Comparison of ENCODE assay signal across 12 cellular contexts in genomic region chr9:13513262-13513661, GRCh38.
DNase-seq lines count a peak whose midpoint lies in the region; ATAC-seq and TF ChIP-seq lines count a peak whose summit lies in the region.
"Had no signal": no experiment of that assay in that cellular context is flagged by ENCODE, and none has a peak within 500 bp of the region (broad histone marks: within the 10 kb centered on the region; RNA-seq: fewer than 3 reads in every experiment).

No MANE protein-coding gene starts in this region.

- H3K27me3 Mint-ChIP-seq in osteocyte (ENCODE audit: unreplicated experiment) = no peaks in the 10 kb centered on the region

- H3F3A ChIP-seq in SK-N-SH (replicated peaks; ENCODE audit: insufficient read depth) = no peaks in the 10 kb centered on the region

- peak overlapping the region; percentile 98 for H3K27ac Mint-ChIP-seq in osteocyte (ENCODE audit: unreplicated experiment)

- H3K9me3 ChIP-seq in heart right ventricle (peaks cover 0 to 3% (median 0%) of the 10 kb centered on the region in 11 donors), tibial artery (no peaks in the 10 kb centered on the region), SK-N-SH (no peaks in the 10 kb centered on the region)
- H3K9me3 ChIP-seq: adrenal gland, thoracic aorta had no signal

- H2AFZ ChIP-seq in SK-N-SH (ENCODE audit: low read depth) = no peak overlapping the region

- intact Hi-C loops in Right ventricle myocardium inferior (cut with DNase I) = no loop called here
- intact Hi-C loops in cardiac septum (cut with DNase I) = no loop called here
- intact Hi-C loops in heart right ventricle (cut with DNase I) = no loop called here
- intact Hi-C loops in tibial artery (cut with DNase I; ENCODE audit: low total_unique reads) = no loop called here

- no peak overlapping the region for H3K4me3 Mint-ChIP-seq in osteocyte (ENCODE audit: unreplicated experiment)

- H3K27me3 ChIP-seq in heart right ventricle (no peaks in the 10 kb centered on the region), tibial artery (no peaks in the 10 kb centered on the region), SK-N-SH (ENCODE audit: insufficient read depth) (no peaks in the 10 kb centered on the region)
- H3K27me3 ChIP-seq: adrenal gland had no signal

- peak overlapping the region; percentile 14 to 82 (median 68) for H3K27ac ChIP-seq in heart right ventricle
- peak overlapping the region in 1 of 2 donors; percentile 38 for H3K27ac ChIP-seq in tibial artery
- no peak overlapping the region for H3K27ac ChIP-seq in SK-N-SH (ENCODE audit: low read depth in 2 of 2, low read length in 1 of 2)
- H3K27ac ChIP-seq: 22Rv1, thoracic aorta had no signal

- TF ChIP-seq CTCF in heart right ventricle (IDR thresholded peaks at IDR 0.05) (peak in 1 of 9 donors; percentile 5), osteocyte (IDR thresholded peaks at IDR 0.05) (no peak), tibial artery (IDR thresholded peaks at IDR 0.05) (no peak), SK-N-SH (IDR thresholded peaks at IDR 0.05) (no peak)

- no peak overlapping the region for H3K9ac ChIP-seq in SK-N-SH

- CTCF ChIA-PET in SK-N-SH (lab: Yijun Ruan, JAX) = interaction anchor here (1.0 to 1.3 kb wide), 3 partner anchors 10 to 70 kb away, joined by 3 to 4 read pairs (median 4); no protein-coding TSS in a partner anchor

- DNase-seq in Right ventricle myocardium inferior (ENCODE audit: missing footprints) = no peak
- no peak for DNase-seq in cardiac septum (ENCODE audit: low spot score)
- DNase-seq in heart right ventricle = peak in 1 of 2 donors; percentile 25
- DNase-seq in osteocyte (ENCODE audit: extremely low spot score, unreplicated experiment) = no peak
- no peak for DNase-seq in NCI-H2081 treated with DMSO at 0.1 percent for 48 hours (lab: John Stamatoyannopoulos, UW)
- no peak for DNase-seq in stimulated activated CD4-positive, alpha-beta T cell treated with anti-CD3 and anti-CD28 coated beads, Interleukin-4, amount 100 ng/mL, for 1 hour
- no peak for DNase-seq in tibial artery
- no peak for DNase-seq in SK-N-SH
- DNase-seq: adrenal gland, hypothalamus had no signal

- H3K79me2 ChIP-seq in SK-N-SH (ENCODE audit: insufficient read depth) = no peaks in the 10 kb centered on the region

- H3K4me2 ChIP-seq in SK-N-SH = no peak overlapping the region

- H3K36me3 Mint-ChIP-seq in osteocyte (ENCODE audit: unreplicated experiment) = no peaks in the 10 kb centered on the region

- no peak overlapping the region for H3K4me3 ChIP-seq in heart right ventricle
- H3K4me3 ChIP-seq in tibial artery = no peak overlapping the region
- no peak overlapping the region for H3K4me3 ChIP-seq in SK-N-SH (ENCODE audit: low read depth in 2 of 2, low read length in 1 of 2)
- H3K4me3 ChIP-seq: adrenal gland, thoracic aorta had no signal

- WGBS in heart right ventricle, 2 donors = 40 to 61% methylated on average over 6 of the region's 6 CpGs
- WGBS in SK-N-SH (ENCODE audit: low lambda C conversion rate) = 74% methylated on average over 6 of the region's 6 CpGs

- H3K9me3 Mint-ChIP-seq in osteocyte (ENCODE audit: unreplicated experiment) = peaks cover 6% of the 10 kb centered on the region

- ATAC-seq in Right ventricle myocardium inferior (peak; percentile 67), heart right ventricle (peak in 7 of 8 donors; percentile 37 to 84 (median 63))

- TF ChIP-seq EP300 in SK-N-SH (IDR thresholded peaks at IDR 0.05; ENCODE audit: borderline replicate concordance in 1 of 2, low read depth in 1 of 2, low read length in 1 of 2) = no peak

- H3K4me1 ChIP-seq in heart right ventricle (peaks cover 3 to 25% (median 9%) of the 10 kb centered on the region in 9 donors), tibial artery (peaks cover 0 to 24% (median 2%) of the 10 kb centered on the region in 4 donors), SK-N-SH (ENCODE audit: control insufficient read depth in 1 of 2, insufficient read depth in 2 of 2, low read depth in 1 of 2, low read length in 1 of 2) (peaks cover 0 to 7% of the 10 kb centered on the region in 2 experiments; a peak in 1 of 4 replicates)
- H3K4me1 ChIP-seq: adrenal gland had no signal

- H3K4me1 Mint-ChIP-seq in osteocyte (ENCODE audit: unreplicated experiment) = peaks cover 29% of the 10 kb centered on the region

- H3K36me3 ChIP-seq in heart right ventricle (no peaks in the 10 kb centered on the region), tibial artery (no peaks in the 10 kb centered on the region), SK-N-SH (replicated peaks in 1 of 2; ENCODE audit: control insufficient read depth in 1 of 2, insufficient read depth in 2 of 2, low read length in 1 of 2) (no peaks in the 10 kb centered on the region)
- H3K36me3 ChIP-seq: adrenal gland, thoracic aorta had no signal

- POLR2A ChIA-PET in SK-N-SH (lab: Yijun Ruan, JAX) = no interaction called here

- H3K9me2 ChIP-seq in SK-N-SH = no peaks in the 10 kb centered on the region

- TF ChIP-seq RAD21 in SK-N-SH (IDR thresholded peaks at IDR 0.05; ENCODE audit: low read length) = no peak

- no peaks in the 10 kb centered on the region for H4K20me1 ChIP-seq in SK-N-SH (ENCODE audit: insufficient read depth)

TF ChIP-seq in SK-N-SH, 30 proteins besides CTCF, POLR2A, EP300 and RAD21:
- no peak for TF ChIP-seq FOSL2 (IDR thresholded peaks at IDR 0.05; ENCODE audit: borderline replicate concordance, low read depth)
- no peak for TF ChIP-seq FOXJ3 (CRISPR knock-in tag; IDR thresholded peaks at IDR 0.05)
- no peak for TF ChIP-seq TCF12 (IDR thresholded peaks at IDR 0.05)
- no peak for TF ChIP-seq USF1 (IDR thresholded peaks at IDR 0.05; ENCODE audit: borderline replicate concordance, low read depth)
- no peak for TF ChIP-seq ZBTB33 (IDR thresholded peaks at IDR 0.05; ENCODE audit: borderline replicate concordance, low read depth)
- TF ChIP-seq CHD2 (IDR thresholded peaks at IDR 0.05; ENCODE audit: low read length, partially characterized antibody) = no peak
- no peak for TF ChIP-seq SMC3 (IDR thresholded peaks at IDR 0.05; ENCODE audit: low read depth, low read length)
- TF ChIP-seq SIN3A (IDR thresholded peaks at IDR 0.05; ENCODE audit: borderline replicate concordance, low read depth, low read length) = no peak
- no peak for TF ChIP-seq FOXM1 (IDR thresholded peaks at IDR 0.05; ENCODE audit: low read depth)
- TF ChIP-seq TAF1 (IDR thresholded peaks at IDR 0.05; ENCODE audit: borderline replicate concordance, low read depth, low read length) = no peak
- TF ChIP-seq, protein P1, sequence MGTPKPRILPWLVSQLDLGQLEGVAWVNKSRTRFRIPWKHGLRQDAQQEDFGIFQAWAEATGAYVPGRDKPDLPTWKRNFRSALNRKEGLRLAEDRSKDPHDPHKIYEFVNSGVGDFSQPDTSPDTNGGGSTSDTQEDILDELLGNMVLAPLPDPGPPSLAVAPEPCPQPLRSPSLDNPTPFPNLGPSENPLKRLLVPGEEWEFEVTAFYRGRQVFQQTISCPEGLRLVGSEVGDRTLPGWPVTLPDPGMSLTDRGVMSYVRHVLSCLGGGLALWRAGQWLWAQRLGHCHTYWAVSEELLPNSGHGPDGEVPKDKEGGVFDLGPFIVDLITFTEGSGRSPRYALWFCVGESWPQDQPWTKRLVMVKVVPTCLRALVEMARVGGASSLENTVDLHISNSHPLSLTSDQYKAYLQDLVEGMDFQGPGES (IDR thresholded peaks at IDR 0.05; ENCODE audit: low read depth, low read length) = no peak
- TF ChIP-seq, protein P2, sequence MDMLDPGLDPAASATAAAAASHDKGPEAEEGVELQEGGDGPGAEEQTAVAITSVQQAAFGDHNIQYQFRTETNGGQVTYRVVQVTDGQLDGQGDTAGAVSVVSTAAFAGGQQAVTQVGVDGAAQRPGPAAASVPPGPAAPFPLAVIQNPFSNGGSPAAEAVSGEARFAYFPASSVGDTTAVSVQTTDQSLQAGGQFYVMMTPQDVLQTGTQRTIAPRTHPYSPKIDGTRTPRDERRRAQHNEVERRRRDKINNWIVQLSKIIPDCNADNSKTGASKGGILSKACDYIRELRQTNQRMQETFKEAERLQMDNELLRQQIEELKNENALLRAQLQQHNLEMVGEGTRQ (IDR thresholded peaks at IDR 0.05; ENCODE audit: borderline replicate concordance, low read depth, low read length) = no peak
- TF ChIP-seq RFX5 (IDR thresholded peaks at IDR 0.05; ENCODE audit: low read length) = no peak
- no peak for TF ChIP-seq NFIC (IDR thresholded peaks at IDR 0.05; ENCODE audit: borderline replicate concordance)
- no peak for TF ChIP-seq POLR2AphosphoS5 (IDR thresholded peaks at IDR 0.05; ENCODE audit: low read depth, low read length)
- no peak for TF ChIP-seq NRF1 (IDR thresholded peaks at IDR 0.05; ENCODE audit: low read depth, low read length)
- TF ChIP-seq MEF2A (IDR thresholded peaks at IDR 0.05; ENCODE audit: borderline replicate concordance, low read depth) = no peak
- no peak for TF ChIP-seq RXRA (IDR thresholded peaks at IDR 0.05; ENCODE audit: borderline replicate concordance, low read depth)
- TF ChIP-seq GABPA (IDR thresholded peaks at IDR 0.05; ENCODE audit: low read depth) = no peak
TF ChIP-seq in SK-N-SH: peak in this region for 0.

Comparison
In these comparisons a context has a peak if more than half of its experiments do, and no peak if none do; other contexts are left out.
1. H3K27ac ChIP-seq: peak in heart right ventricle (10 of 10); none in SK-N-SH (0 of 2).